ENCODE assay signal across 10 cellular contexts in the genomic region with DNA sequence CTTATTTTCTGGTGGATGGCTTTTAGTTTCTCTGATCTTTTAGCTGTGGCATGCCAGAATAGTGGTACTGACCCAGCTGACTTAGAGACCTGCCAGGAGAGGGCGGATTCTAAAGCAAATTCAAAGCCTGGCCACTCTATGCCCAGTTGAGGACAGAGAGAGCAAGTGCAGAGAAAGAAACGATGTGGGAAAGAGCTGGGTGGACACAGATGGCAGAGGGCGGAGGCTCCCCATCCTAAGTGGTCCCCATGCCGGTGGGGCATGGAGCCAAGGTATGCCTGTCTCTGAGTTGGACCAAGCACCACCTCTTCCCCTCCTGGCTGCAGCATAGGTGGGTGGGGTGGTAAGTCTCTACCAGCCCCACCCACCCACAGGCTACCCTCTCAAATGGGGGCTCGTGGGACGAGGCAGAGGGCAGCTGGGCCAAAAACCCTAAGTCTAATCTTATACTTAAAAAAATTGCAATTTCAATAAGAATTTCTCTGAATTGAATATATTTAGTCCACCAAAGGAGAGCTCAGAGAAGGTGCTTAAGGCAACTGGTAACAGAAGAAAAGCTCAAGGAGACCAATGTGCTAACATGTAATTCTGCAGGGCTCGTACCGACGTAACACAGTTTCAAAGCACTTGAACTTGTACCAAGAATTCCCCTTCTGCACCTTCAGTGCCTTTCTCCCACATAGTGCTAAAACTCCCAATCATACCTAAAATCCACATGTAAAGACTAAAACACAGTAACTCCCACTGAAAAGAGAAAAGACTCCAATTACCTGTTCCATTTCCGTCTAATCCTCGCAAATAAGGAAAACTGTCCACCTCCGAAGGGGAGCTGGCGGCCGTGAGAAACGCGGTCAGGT.
DNase-seq lines count a peak whose midpoint lies in the region; ATAC-seq and TF ChIP-seq lines count a peak whose summit lies in the region.
"Had no signal": no experiment of that assay in that cellular context is flagged by ENCODE, and none has a peak within 500 bp of the region (broad histone marks: within the 10 kb centered on the region; RNA-seq: fewer than 3 reads in every experiment).

No MANE protein-coding gene starts in this region.

- H3K4me3 ChIP-seq in smooth muscle cell, result no peak overlapping the region

- no peak overlapping the region for H3K27ac ChIP-seq in smooth muscle cell (ENCODE audit: low read depth)

- H4K20me1 ChIP-seq in smooth muscle cell (ENCODE audit: low read depth), result peaks cover 13% of the 10 kb centered on the region

- H3K4me1 ChIP-seq in smooth muscle cell (ENCODE audit: low read depth), result no peaks in the 10 kb centered on the region

- no peaks in the 10 kb centered on the region for H3K9me3 Mint-ChIP-seq in activated naive CD8-positive, alpha-beta T cell treated with anti-CD3 and anti-CD28 coated beads for 36 hours

- H3K4me2 ChIP-seq in smooth muscle cell, result no peak overlapping the region

- ATAC-seq in GM21825 (IDR thresholded peaks at IDR 0.05; ENCODE audit: unreplicated experiment) (peak; percentile 18), GM21528 (IDR thresholded peaks at IDR 0.05; ENCODE audit: low FRiP score, unreplicated experiment) (no peak)

- H3K27me3 ChIP-seq in smooth muscle cell (ENCODE audit: low read depth), result no peaks in the 10 kb centered on the region

- TF ChIP-seq CTCF in smooth muscle cell (IDR thresholded peaks at IDR 0.05; ENCODE audit: borderline replicate concordance, insufficient read depth, poor library complexity, severe bottlenecking), result no peak

- WGBS in smooth muscle cell (ENCODE audit: low lambda C conversion rate), result 95% methylated on average over 16 of the region's 16 CpGs

- no peaks in the 10 kb centered on the region for H3K36me3 ChIP-seq in smooth muscle cell (ENCODE audit: low read depth)

- H3K9ac ChIP-seq in smooth muscle cell (ENCODE audit: low read depth), result no peak overlapping the region

- H3K27me3 Mint-ChIP-seq in activated naive CD8-positive, alpha-beta T cell treated with anti-CD3 and anti-CD28 coated beads for 36 hours, result no peaks in the 10 kb centered on the region

- H3K79me2 ChIP-seq in smooth muscle cell (ENCODE audit: low read depth), result no peaks in the 10 kb centered on the region

- peak in 8 of 14 donors; percentile 23 to 69 (median 40) for DNase-seq in C1 segment of cervical spinal cord (lab: John Stamatoyannopoulos, UW)
- DNase-seq in activated naive CD8-positive, alpha-beta T cell treated with anti-CD3 and anti-CD28 coated beads for 36 hours, result no peak
- DNase-seq in midbrain (lab: John Stamatoyannopoulos, UW), result peak; percentile 47
- DNase-seq in kidney glomerular epithelial cell (lab: John Stamatoyannopoulos, UW), result no peak
- no peak for DNase-seq in smooth muscle cell (lab: John Stamatoyannopoulos, UW; ENCODE audit: unreplicated experiment)
- no peak for DNase-seq in stimulated activated CD4-positive, alpha-beta T cell treated with anti-CD3 and anti-CD28 coated beads, Interleukin-1b, Interleukin-23, amount 100 ng/mL, for 48 hours
- DNase-seq: aorta, NCI-H2171 treated with DMSO at 0.1 percent for 48 hours had no signal

- peak overlapping the region; percentile 79 for H3K27ac Mint-ChIP-seq in activated naive CD8-positive, alpha-beta T cell treated with anti-CD3 and anti-CD28 coated beads for 36 hours

- peak overlapping the region; percentile 89 for H3K4me3 Mint-ChIP-seq in activated naive CD8-positive, alpha-beta T cell treated with anti-CD3 and anti-CD28 coated beads for 36 hours

- H2AFZ ChIP-seq in smooth muscle cell (ENCODE audit: low read depth), result no peak overlapping the region

- no peaks in the 10 kb centered on the region for H3K36me3 Mint-ChIP-seq in activated naive CD8-positive, alpha-beta T cell treated with anti-CD3 and anti-CD28 coated beads for 36 hours

- no peaks in the 10 kb centered on the region for H3K9me3 ChIP-seq in smooth muscle cell (replicated peaks; ENCODE audit: low read depth)

- peaks cover 36% of the 10 kb centered on the region for H3K4me1 Mint-ChIP-seq in activated naive CD8-positive, alpha-beta T cell treated with anti-CD3 and anti-CD28 coated beads for 36 hours

- no peaks in the 10 kb centered on the region for H3F3A ChIP-seq in smooth muscle cell (ENCODE audit: low read depth)

Comparison
In these comparisons a context has a peak if more than half of its experiments do, and no peak if none do; other contexts are left out.
1. DNase-seq: peak in C1 segment of cervical spinal cord (8 of 14) and midbrain (single experiment); none in activated naive CD8-positive, alpha-beta T cell treated with anti-CD3 and anti-CD28 coated beads for 36 hours (single experiment), kidney glomerular epithelial cell (single experiment), smooth muscle cell (single experiment) and stimulated activated CD4-positive, alpha-beta T cell treated with anti-CD3 and anti-CD28 coated beads, Interleukin-1b, Interleukin-23, amount 100 ng/mL, for 48 hours (single experiment).